In genomic region chr1:112064344-112064743, GRCh38 we compare ENCODE assay signal across 30 cellular contexts.
DNase-seq lines count a peak whose midpoint lies in the region; ATAC-seq, FAIRE-seq and TF ChIP-seq lines count a peak whose summit lies in the region.
"Had no signal": no experiment of that assay in that cellular context is flagged by ENCODE, and none has a peak within 500 bp of the region (broad histone marks: within the 10 kb centered on the region; RNA-seq: fewer than 3 reads in every experiment).

No MANE protein-coding gene starts in this region.

- no peaks in the 10 kb centered on the region for H3K27me3 ChIP-seq in endothelial cell of umbilical vein (ENCODE audit: control insufficient read depth in 2 of 2, insufficient read depth in 2 of 2, low read length in 2 of 2)

- peak overlapping the region; percentile 9; the same call in 1 of the 2 replicates for H3K27ac ChIP-seq in C4-2B
- no peak overlapping the region for H3K27ac ChIP-seq in endothelial cell of umbilical vein (ENCODE audit: insufficient read depth, low read depth, low read length)
- H3K27ac ChIP-seq: dorsolateral prefrontal cortex, SJSA1 had no signal

- TF ChIP-seq POLR2A in endothelial cell of umbilical vein (IDR thresholded peaks at IDR 0.05; ENCODE audit: low read depth, low read length) = no peak

- CTCF ChIA-PET in endothelial cell of umbilical vein (lab: Charles Lee) = no interaction called here
- CTCF ChIA-PET in activated CD4-positive, alpha-beta T cell treated with anti-CD3 and anti-CD28 coated beads for 36 hours (lab: Charles Lee) = no interaction called here

- H3K4me1 Mint-ChIP-seq in activated CD4-positive, alpha-beta T cell treated with anti-CD3 and anti-CD28 coated beads for 36 hours = no peaks in the 10 kb centered on the region
- H3K4me1 Mint-ChIP-seq: activated naive CD8-positive, alpha-beta T cell treated with anti-CD3 and anti-CD28 coated beads, Interleukin-2, amount 10 ng/mL, durations not matched to agents 7 days and 5 days had no signal

- no TSS peak for BruUV-seq in endothelial cell of umbilical vein (replicated peaks; lab: Mats Ljungman, UMichigan)

- no peaks in the 10 kb centered on the region for H3K79me2 ChIP-seq in endothelial cell of umbilical vein (ENCODE audit: control insufficient read depth, insufficient read depth, low read length)

- no peak for FAIRE-seq in endothelial cell of umbilical vein (lab: Jason Lieb, UNC)
- FAIRE-seq: A204.1, astrocyte, G401.6, H1, TTC549 had no signal

- intact Hi-C loops in endothelial cell of umbilical vein (cut with micrococcal nuclease) = no loop called here
- intact Hi-C loops in activated CD4-positive, alpha-beta T cell treated with anti-CD3 and anti-CD28 coated beads for 36 hours (cut with DNase I, micrococcal nuclease) = no loop called here

- DNase-seq in MV-4-11 (lab: John Stamatoyannopoulos, UW) = peak; percentile 74
- peak; percentile 26 for DNase-seq in endothelial cell of umbilical vein (ENCODE audit: low read depth, low spot score)
- DNase-seq in NCI-H1105 treated with DMSO at 0.1 percent for 48 hours (lab: John Stamatoyannopoulos, UW) = no peak
- DNase-seq in activated CD4-positive, alpha-beta T cell treated with anti-CD3 and anti-CD28 coated beads for 36 hours = no peak
- no peak for DNase-seq in stimulated activated CD4-positive, alpha-beta T cell treated with anti-CD3 and anti-CD28 coated beads, Interleukin-1b, Interleukin-23, amount 100 ng/mL, for 48 hours
- no peak for DNase-seq in kidney tubule cell (ENCODE audit: low spot score)
- DNase-seq: activated CD4-positive, CD25-positive, alpha-beta regulatory T cell treated with anti-CD3 and anti-CD28 coated beads, Interleukin-2, amount 50 U/mL, for 72 hours; activated CD8-positive, alpha-beta T cell treated with anti-CD3 and anti-CD28 coated beads for 36 hours; activated effector memory CD4-positive, alpha-beta T cell treated with Interleukin-2 at 50 U/mL for 16 hours; activated naive CD8-positive, alpha-beta T cell treated with anti-CD3 and anti-CD28 coated beads, Interleukin-2, amount 10 ng/mL, durations not matched to agents 7 days and 5 days; activated T-cell treated with anti-CD3 and anti-CD28 coated beads for 4 hours; DMS53; dorsolateral prefrontal cortex; glutamatergic neuron; left cardiac atrium; mesenchymal stem cell; NCI-H1092 treated with DMSO at 0.1 percent for 48 hours; NCI-H2081; NCI-H446; stimulated activated CD8-positive, alpha-beta memory T cell treated with anti-CD3 and anti-CD28 coated beads, Interleukin-4, amount 100 ng/mL, for 48 hours; T-helper 1 cell; trophoblast cell had no signal

- H3K27me3 Mint-ChIP-seq in activated CD4-positive, alpha-beta T cell treated with anti-CD3 and anti-CD28 coated beads for 36 hours = peaks cover 16% of the 10 kb centered on the region

- no peak overlapping the region for H3K27ac Mint-ChIP-seq in activated CD4-positive, alpha-beta T cell treated with anti-CD3 and anti-CD28 coated beads for 36 hours
- H3K27ac Mint-ChIP-seq: activated CD8-positive, alpha-beta T cell treated with anti-CD3 and anti-CD28 coated beads for 36 hours; activated naive CD8-positive, alpha-beta T cell treated with anti-CD3 and anti-CD28 coated beads, Interleukin-2, amount 10 ng/mL, durations not matched to agents 7 days and 5 days had no signal

- TF ChIP-seq CTCF in C4-2B (conservative IDR thresholded peaks at IDR 0.05) = no peak
- no peak for TF ChIP-seq CTCF in endothelial cell of umbilical vein (IDR thresholded peaks at IDR 0.05; ENCODE audit: extremely low read depth in 1 of 2, insufficient read depth in 1 of 2, low read depth in 1 of 2, low read length in 2 of 2)

- no peaks in the 10 kb centered on the region for H3K36me3 ChIP-seq in endothelial cell of umbilical vein (ENCODE audit: control insufficient read depth in 2 of 2, extremely low read depth in 1 of 2, insufficient read depth in 2 of 2, low read length in 2 of 2)
- H3K36me3 ChIP-seq: SJSA1 had no signal

- no peaks in the 10 kb centered on the region for H3K36me3 Mint-ChIP-seq in activated CD4-positive, alpha-beta T cell treated with anti-CD3 and anti-CD28 coated beads for 36 hours (ENCODE audit: low read depth)
- H3K36me3 Mint-ChIP-seq: activated naive CD8-positive, alpha-beta T cell treated with anti-CD3 and anti-CD28 coated beads, Interleukin-2, amount 10 ng/mL, durations not matched to agents 7 days and 5 days had no signal

- H3K9me3 ChIP-seq in endothelial cell of umbilical vein (replicated peaks; ENCODE audit: control insufficient read depth, insufficient read depth, low read length) = no peaks in the 10 kb centered on the region
- H3K9me3 ChIP-seq: SJSA1 had no signal

- dilution Hi-C loops in endothelial cell of umbilical vein (cut with MboI; ENCODE audit: extremely low pct_ligation_motif_present, low sequenced_read_pairs) = no loop called here

- peak; percentile 89 for ATAC-seq in GM21447 (IDR thresholded peaks at IDR 0.05; ENCODE audit: unreplicated experiment)
- ATAC-seq in activated CD4-positive, alpha-beta T cell treated with anti-CD3 and anti-CD28 coated beads for 36 hours = no peak
- ATAC-seq: activated CD8-positive, alpha-beta T cell treated with anti-CD3 and anti-CD28 coated beads for 36 hours had no signal

- no peaks in the 10 kb centered on the region for H3K4me1 ChIP-seq in endothelial cell of umbilical vein (ENCODE audit: control insufficient read depth, extremely low read depth, insufficient read depth, low read length)
- H3K4me1 ChIP-seq: SJSA1 had no signal

- no peaks in the 10 kb centered on the region for H4K20me1 ChIP-seq in endothelial cell of umbilical vein (replicated peaks; ENCODE audit: control insufficient read depth, extremely low read depth, insufficient read depth, low read length)

- H2AFZ ChIP-seq in endothelial cell of umbilical vein (ENCODE audit: low read depth, low read length) = no peak overlapping the region

- POLR2A ChIA-PET in endothelial cell of umbilical vein (lab: Charles Lee) = no interaction called here
- POLR2A ChIA-PET in activated CD4-positive, alpha-beta T cell treated with anti-CD3 and anti-CD28 coated beads for 36 hours (lab: Charles Lee) = no interaction called here

- no peak overlapping the region for H3K4me3 ChIP-seq in endothelial cell of umbilical vein (replicated peaks in 1 of 3; ENCODE audit: insufficient read depth in 1 of 3, low read depth in 1 of 3, low read length in 3 of 3)
- H3K4me3 ChIP-seq: dorsolateral prefrontal cortex, SJSA1 had no signal

- no peaks in the 10 kb centered on the region for H3K9me1 ChIP-seq in endothelial cell of umbilical vein (replicated peaks; ENCODE audit: control insufficient read depth, extremely low read depth, insufficient read depth, low read length)

- no peak overlapping the region for H3K4me2 ChIP-seq in endothelial cell of umbilical vein (ENCODE audit: insufficient read depth, low read length)

- no peaks in the 10 kb centered on the region for H3K9me3 Mint-ChIP-seq in activated CD4-positive, alpha-beta T cell treated with anti-CD3 and anti-CD28 coated beads for 36 hours (ENCODE audit: low read depth)
- H3K9me3 Mint-ChIP-seq: activated CD8-positive, alpha-beta T cell treated with anti-CD3 and anti-CD28 coated beads for 36 hours; activated naive CD8-positive, alpha-beta T cell treated with anti-CD3 and anti-CD28 coated beads, Interleukin-2, amount 10 ng/mL, durations not matched to agents 7 days and 5 days had no signal

- H3K4me3 Mint-ChIP-seq in activated CD4-positive, alpha-beta T cell treated with anti-CD3 and anti-CD28 coated beads for 36 hours = no peak overlapping the region
- H3K4me3 Mint-ChIP-seq: activated CD8-positive, alpha-beta T cell treated with anti-CD3 and anti-CD28 coated beads for 36 hours; activated naive CD8-positive, alpha-beta T cell treated with anti-CD3 and anti-CD28 coated beads, Interleukin-2, amount 10 ng/mL, durations not matched to agents 7 days and 5 days had no signal

- H3K9ac ChIP-seq in endothelial cell of umbilical vein (replicated peaks; ENCODE audit: extremely low read depth, insufficient read depth, low read length) = no peak overlapping the region

TF ChIP-seq in endothelial cell of umbilical vein, 7 proteins besides CTCF, POLR2A, EP300 and RAD21:
- TF ChIP-seq GATA2 (IDR thresholded peaks at IDR 0.05; ENCODE audit: insufficient read depth, insufficient read length, low read depth, low read length) (no peak), FOS (IDR thresholded peaks at IDR 0.05; ENCODE audit: borderline replicate concordance, insufficient read depth, low read length) (no peak), EZH2 (IDR thresholded peaks at IDR 0.05; ENCODE audit: borderline replicate concordance, low read depth, low read length, severe bottlenecking) (no peak), POLR2AphosphoS5 (IDR thresholded peaks at IDR 0.05; ENCODE audit: insufficient read depth, low read depth, low read length) (no peak), JUN (IDR thresholded peaks at IDR 0.05; ENCODE audit: borderline replicate concordance, insufficient read depth, insufficient read length, low read depth) (no peak), MAX (IDR thresholded peaks at IDR 0.05; ENCODE audit: insufficient read depth, insufficient read length) (no peak)

Comparison
In these comparisons a context has a peak if more than half of its experiments do, and no peak if none do; other contexts are left out.
1. DNase-seq: peak in MV-4-11 (single experiment) and endothelial cell of umbilical vein (single experiment); none in NCI-H1105 treated with DMSO at 0.1 percent for 48 hours (single experiment), activated CD4-positive, alpha-beta T cell treated with anti-CD3 and anti-CD28 coated beads for 36 hours (single experiment), stimulated activated CD4-positive, alpha-beta T cell treated with anti-CD3 and anti-CD28 coated beads, Interleukin-1b, Interleukin-23, amount 100 ng/mL, for 48 hours (single experiment) and kidney tubule cell (single experiment).